ENCODE assay signal across 14 cellular contexts in the genomic region with DNA sequence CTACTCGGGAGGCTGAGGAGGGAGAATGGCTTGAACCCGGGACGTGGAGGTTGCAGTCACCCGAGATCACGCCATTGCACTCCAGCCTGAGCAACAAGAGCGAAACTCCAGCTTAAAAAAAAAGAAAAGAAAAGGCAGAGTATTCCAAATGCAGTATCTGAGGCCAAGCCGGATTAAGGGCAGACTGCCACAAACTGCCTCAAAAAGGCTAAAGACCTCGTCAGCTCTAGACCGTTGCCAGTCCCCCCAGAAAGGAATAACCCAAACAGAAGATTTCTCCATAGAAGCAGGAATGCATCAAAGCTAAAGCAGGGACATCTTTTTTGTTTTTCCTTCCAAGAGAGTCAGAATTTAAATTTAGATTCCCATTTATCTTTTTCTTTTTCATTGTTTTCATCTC.
DNase-seq lines count a peak whose midpoint lies in the region; ATAC-seq and TF ChIP-seq lines count a peak whose summit lies in the region.
"Had no signal": no experiment of that assay in that cellular context is flagged by ENCODE, and none has a peak within 500 bp of the region (broad histone marks: within the 10 kb centered on the region; RNA-seq: fewer than 3 reads in every experiment).

No MANE protein-coding gene starts in this region.

- H3K36me3 Mint-ChIP-seq in mesothelial cell of epicardium, result no peaks in the 10 kb centered on the region
- no peaks in the 10 kb centered on the region for H3K36me3 Mint-ChIP-seq in activated T-cell treated with anti-CD3 and anti-CD28 coated beads, Interleukin-2, amount 50 U/mL, for 24 hours (ENCODE audit: low read depth)

- H3K27me3 ChIP-seq in BE2C, result no peaks in the 10 kb centered on the region

- DNase-seq in M059J (ENCODE audit: low read depth) (peak; percentile 43), fibroblast of mammary gland (ENCODE audit: low read depth) (peak; percentile 60), mesothelial cell of epicardium (ENCODE audit: low spot score in 2 of 2, unreplicated experiment in 2 of 2) (no peak), stromal cell of bone marrow (ENCODE audit: low read depth) (peak; percentile 85), BE2C (no peak), germinal center (ENCODE audit: low spot score) (no peak)
- no peak for DNase-seq in activated T-cell treated with anti-CD3 and anti-CD28 coated beads, Interleukin-2, amount 50 U/mL, for 24 hours
- DNase-seq: activated CD4-positive, CD25-positive, alpha-beta regulatory T cell treated with anti-CD3 and anti-CD28 coated beads, Interleukin-2, amount 50 U/mL, for 72 hours; activated naive CD4-positive, alpha-beta T cell treated with Interleukin-2 at 50 U/mL for 16 hours; COR-L47; effector memory CD4-positive, alpha-beta T cell; NCI-H1048; NCI-H526 treated with DMSO at 0.1 percent for 48 hours had no signal

- H3K4me3 ChIP-seq in fibroblast of mammary gland (ENCODE audit: control insufficient read depth, low read depth, low read length) (no peak overlapping the region), BE2C (ENCODE audit: low read depth, low read length) (no peak overlapping the region)

- TF ChIP-seq CTCF in fibroblast of mammary gland (conservative IDR thresholded peaks at IDR 0.05; ENCODE audit: control insufficient read depth, insufficient read depth, low read depth, low read length) (no peak), mesothelial cell of epicardium (IDR thresholded peaks at IDR 0.05; ENCODE audit: unreplicated experiment) (no peak), BE2C (IDR thresholded peaks at IDR 0.05; ENCODE audit: low read depth, low read length) (no peak)

- H3K9me3 Mint-ChIP-seq in mesothelial cell of epicardium, result no peaks in the 10 kb centered on the region
- no peaks in the 10 kb centered on the region for H3K9me3 Mint-ChIP-seq in activated T-cell treated with anti-CD3 and anti-CD28 coated beads, Interleukin-2, amount 50 U/mL, for 24 hours

- peak overlapping the region; percentile 60 for H3K27ac Mint-ChIP-seq in mesothelial cell of epicardium
- no peak overlapping the region for H3K27ac Mint-ChIP-seq in activated T-cell treated with anti-CD3 and anti-CD28 coated beads, Interleukin-2, amount 50 U/mL, for 24 hours

- no peaks in the 10 kb centered on the region for H3K36me3 ChIP-seq in BE2C

- no peaks in the 10 kb centered on the region for H3K27me3 Mint-ChIP-seq in mesothelial cell of epicardium (ENCODE audit: low read depth)
- H3K27me3 Mint-ChIP-seq in activated T-cell treated with anti-CD3 and anti-CD28 coated beads, Interleukin-2, amount 50 U/mL, for 24 hours, result peaks cover 17% of the 10 kb centered on the region

- H3K4me3 Mint-ChIP-seq in mesothelial cell of epicardium, result no peak overlapping the region
- H3K4me3 Mint-ChIP-seq in activated T-cell treated with anti-CD3 and anti-CD28 coated beads, Interleukin-2, amount 50 U/mL, for 24 hours, result no peak overlapping the region

- ATAC-seq in GM21515 (IDR thresholded peaks at IDR 0.05; ENCODE audit: unreplicated experiment), result no peak

- H3K9me3 ChIP-seq in BE2C, result no peaks in the 10 kb centered on the region

- H3K4me1 Mint-ChIP-seq in mesothelial cell of epicardium, result peaks cover 39% of the 10 kb centered on the region
- no peaks in the 10 kb centered on the region for H3K4me1 Mint-ChIP-seq in activated T-cell treated with anti-CD3 and anti-CD28 coated beads, Interleukin-2, amount 50 U/mL, for 24 hours (ENCODE audit: low read depth)

- peaks cover 5% of the 10 kb centered on the region for H3K4me1 ChIP-seq in BE2C

Comparison
In these comparisons a context has a peak if more than half of its experiments do, and no peak if none do; other contexts are left out.
1. DNase-seq: peak in M059J (single experiment), fibroblast of mammary gland (single experiment) and stromal cell of bone marrow (single experiment); none in mesothelial cell of epicardium (0 of 2), activated T-cell treated with anti-CD3 and anti-CD28 coated beads, Interleukin-2, amount 50 U/mL, for 24 hours (single experiment), BE2C (single experiment) and germinal center (single experiment).